In the genomic region with DNA sequence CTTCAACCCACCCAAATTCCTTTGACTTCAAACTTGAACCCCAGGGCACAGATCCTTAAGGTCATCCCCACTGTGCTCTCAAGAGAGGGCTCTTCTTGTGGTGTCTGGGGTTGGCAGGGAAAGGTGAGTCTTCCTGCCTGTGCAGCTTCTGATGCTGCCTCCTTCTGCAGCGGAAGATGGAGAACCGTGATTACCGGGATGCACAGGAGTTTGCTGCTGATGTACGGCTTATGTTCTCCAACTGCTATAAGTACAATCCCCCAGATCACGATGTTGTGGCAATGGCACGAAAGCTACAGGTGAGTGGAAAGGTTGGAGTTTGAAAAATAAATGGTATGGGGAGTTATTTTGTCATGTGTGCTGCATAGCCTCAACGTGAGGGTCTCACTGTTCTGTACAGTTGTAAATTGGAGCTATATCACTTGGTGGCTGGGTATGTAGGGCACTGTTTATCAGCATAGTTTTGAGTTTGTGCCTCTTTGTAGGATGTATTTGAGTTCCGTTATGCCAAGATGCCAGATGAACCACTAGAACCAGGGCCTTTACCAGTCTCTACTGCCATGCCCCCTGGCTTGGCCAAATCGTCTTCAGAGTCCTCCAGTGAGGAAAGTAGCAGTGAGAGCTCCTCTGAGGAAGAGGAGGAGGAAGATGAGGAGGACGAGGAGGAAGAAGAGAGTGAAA, we compare ENCODE assay signal across 12 cellular contexts. TPM values are rescaled to one million over a fixed set of nuclear protein-coding genes. Genes with fewer than 3 reads are reported as not detected.
DNase-seq lines count a peak whose midpoint lies in the region; ATAC-seq and TF ChIP-seq lines count a peak whose summit lies in the region.
"Had no signal": no experiment of that assay in that cellular context is flagged by ENCODE, and none has a peak within 500 bp of the region (broad histone marks: within the 10 kb centered on the region; RNA-seq: fewer than 3 reads in every experiment).

No MANE protein-coding gene starts in this region.

- TF ChIP-seq POLR2A in NB4 (IDR thresholded peaks at IDR 0.05; ENCODE audit: extremely low read depth, insufficient read length), result no peak

- H3K4me1 Mint-ChIP-seq in chondrocyte (ENCODE audit: low read depth) (peaks cover 53% of the 10 kb centered on the region), progenitor cell of endocrine pancreas (ENCODE audit: low read depth) (peaks cover 49% of the 10 kb centered on the region)

- peak overlapping the region; percentile 94; the same call in 1 of the 2 replicates for H3K4me2 ChIP-seq in SK-N-SH

- no peaks in the 10 kb centered on the region for H3K27me3 ChIP-seq in SK-N-SH (ENCODE audit: insufficient read depth)

- POLR2A ChIA-PET in SK-N-SH (lab: Yijun Ruan, JAX), result no interaction called here

- H3K27me3 Mint-ChIP-seq in chondrocyte (ENCODE audit: low read depth) (no peaks in the 10 kb centered on the region), progenitor cell of endocrine pancreas (no peaks in the 10 kb centered on the region)

- no peaks in the 10 kb centered on the region for H3K9me3 ChIP-seq in SK-N-SH

- no peak overlapping the region for H3K4me3 ChIP-seq in SK-N-SH (ENCODE audit: low read depth in 2 of 2, low read length in 1 of 2)
- peak overlapping the region; percentile 3 for H3K4me3 ChIP-seq in NB4 (ENCODE audit: low read depth, low read length)
- H3K4me3 ChIP-seq: PC-9 had no signal

- TF ChIP-seq EP300 in SK-N-SH (IDR thresholded peaks at IDR 0.05; ENCODE audit: borderline replicate concordance in 1 of 2, low read depth in 1 of 2, low read length in 1 of 2), result no peak

- peaks cover 90% of the 10 kb centered on the region for H3K36me3 Mint-ChIP-seq in chondrocyte (ENCODE audit: low read depth)
- H3K36me3 Mint-ChIP-seq in progenitor cell of endocrine pancreas (ENCODE audit: insufficient read depth), result peaks cover 81% of the 10 kb centered on the region

- H2AFZ ChIP-seq in SK-N-SH (ENCODE audit: low read depth), result no peak overlapping the region
- H2AFZ ChIP-seq: PC-9 had no signal

- TF ChIP-seq RAD21 in SK-N-SH (IDR thresholded peaks at IDR 0.05; ENCODE audit: low read length), result no peak

- H3K9me3 Mint-ChIP-seq in chondrocyte (ENCODE audit: low read depth) (no peaks in the 10 kb centered on the region), progenitor cell of endocrine pancreas (ENCODE audit: low read depth) (no peaks in the 10 kb centered on the region)

- no peak overlapping the region for H3K9ac ChIP-seq in SK-N-SH

- H3F3A ChIP-seq in SK-N-SH (replicated peaks; ENCODE audit: insufficient read depth), result peaks cover 83% of the 10 kb centered on the region

- H3K36me3 ChIP-seq in SK-N-SH (replicated peaks in 1 of 2; ENCODE audit: control insufficient read depth in 1 of 2, insufficient read depth in 2 of 2, low read length in 1 of 2), result peaks cover 94 to 100% of the 10 kb centered on the region in 2 experiments

- no peaks in the 10 kb centered on the region for H3K9me2 ChIP-seq in SK-N-SH

- WGBS in SK-N-SH (ENCODE audit: low lambda C conversion rate), result 85% methylated on average over 10 of the region's 10 CpGs

- ATAC-seq in SK-N-SH treated with all-trans-retinoic acid at 6 μM for 48 hours (no peak), HG02938 (IDR thresholded peaks at IDR 0.05; ENCODE audit: unreplicated experiment) (no peak)

- TF ChIP-seq CTCF in SK-N-SH (IDR thresholded peaks at IDR 0.05), result no peak
- TF ChIP-seq CTCF in NB4 (IDR thresholded peaks at IDR 0.05; ENCODE audit: low read depth, low read length), result no peak
- no peak for TF ChIP-seq CTCF in chondrocyte (IDR thresholded peaks at IDR 0.05)
- no peak for TF ChIP-seq CTCF in progenitor cell of endocrine pancreas (IDR thresholded peaks at IDR 0.05; ENCODE audit: unreplicated experiment)

- H3K4me3 Mint-ChIP-seq in chondrocyte (ENCODE audit: unreplicated experiment) (no peak overlapping the region), progenitor cell of endocrine pancreas (ENCODE audit: low read depth) (no peak overlapping the region)

- H3K27ac Mint-ChIP-seq in chondrocyte (ENCODE audit: unreplicated experiment) (peak overlapping the region; percentile 53), progenitor cell of endocrine pancreas (peak overlapping the region; percentile 1)

- CTCF ChIA-PET in SK-N-SH (lab: Yijun Ruan, JAX), result interaction anchor here (1.0 to 16.2 kb wide), 4 partner anchors 10 to 40 kb away, joined by 3 to 391 read pairs (median 52); partner anchors contain the start of genes HLA-DMA and HLA-DMB

- DNase-seq in SK-N-SH (no peak), NB4 (ENCODE audit: low read depth) (no peak), chondrocyte (ENCODE audit: low spot score) (no peak), progenitor cell of endocrine pancreas (ENCODE audit: low spot score, unreplicated experiment) (no peak), LoVo (ENCODE audit: low spot score) (no peak)
- no peak for DNase-seq in stimulated activated CD8-positive, alpha-beta memory T cell treated with anti-CD3 and anti-CD28 coated beads, Interleukin-4, amount 100 ng/mL, for 48 hours
- DNase-seq: 8988T, hippocampal formation, NCI-H2107, PC-9 had no signal

- H3K27ac ChIP-seq in SK-N-SH (ENCODE audit: low read depth in 2 of 2, low read length in 1 of 2), result no peak overlapping the region; a peak in 1 of 4 replicates
- H3K27ac ChIP-seq: PC-9 had no signal

- peaks cover 87% of the 10 kb centered on the region for H3K79me2 ChIP-seq in SK-N-SH (ENCODE audit: insufficient read depth)

- H3K4me1 ChIP-seq in SK-N-SH (ENCODE audit: control insufficient read depth in 1 of 2, insufficient read depth in 2 of 2, low read depth in 1 of 2, low read length in 1 of 2), result peaks cover 24 to 25% of the 10 kb centered on the region in 2 experiments

- H4K20me1 ChIP-seq in SK-N-SH (ENCODE audit: insufficient read depth), result peaks cover 100% of the 10 kb centered on the region

TF ChIP-seq in SK-N-SH, 30 proteins besides CTCF, POLR2A, EP300 and RAD21 (continues in another document):
- TF ChIP-seq, protein P1, sequence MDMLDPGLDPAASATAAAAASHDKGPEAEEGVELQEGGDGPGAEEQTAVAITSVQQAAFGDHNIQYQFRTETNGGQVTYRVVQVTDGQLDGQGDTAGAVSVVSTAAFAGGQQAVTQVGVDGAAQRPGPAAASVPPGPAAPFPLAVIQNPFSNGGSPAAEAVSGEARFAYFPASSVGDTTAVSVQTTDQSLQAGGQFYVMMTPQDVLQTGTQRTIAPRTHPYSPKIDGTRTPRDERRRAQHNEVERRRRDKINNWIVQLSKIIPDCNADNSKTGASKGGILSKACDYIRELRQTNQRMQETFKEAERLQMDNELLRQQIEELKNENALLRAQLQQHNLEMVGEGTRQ (IDR thresholded peaks at IDR 0.05; ENCODE audit: borderline replicate concordance, low read depth, low read length), result no peak
- TF ChIP-seq FOSL2 (IDR thresholded peaks at IDR 0.05; ENCODE audit: borderline replicate concordance, low read depth), result no peak
- TF ChIP-seq TEAD4 (IDR thresholded peaks at IDR 0.05; ENCODE audit: borderline replicate concordance, insufficient read depth), result no peak
- no peak for TF ChIP-seq NRF1 (IDR thresholded peaks at IDR 0.05; ENCODE audit: low read depth, low read length)
- TF ChIP-seq GATA2 (CRISPR knock-in tag; IDR thresholded peaks at IDR 0.05), result no peak
- TF ChIP-seq YY1 (IDR thresholded peaks at IDR 0.05; ENCODE audit: low read depth), result no peak
- no peak for TF ChIP-seq FOXJ3 (CRISPR knock-in tag; IDR thresholded peaks at IDR 0.05)
- no peak for TF ChIP-seq MEF2A (IDR thresholded peaks at IDR 0.05; ENCODE audit: borderline replicate concordance, low read depth)
- TF ChIP-seq GABPA (IDR thresholded peaks at IDR 0.05; ENCODE audit: low read depth), result no peak

TF ChIP-seq in SK-N-SH treated with all-trans-retinoic acid at 6 μM for 48 hours, 23 proteins besides CTCF, POLR2A, EP300 and RAD21:
- no peak for TF ChIP-seq OSR1 (CRISPR knock-in tag; IDR thresholded peaks at IDR 0.05)
- TF ChIP-seq ZFP3 (CRISPR knock-in tag; IDR thresholded peaks at IDR 0.05), result no peak
- TF ChIP-seq CREB5 (CRISPR knock-in tag; IDR thresholded peaks at IDR 0.05; ENCODE audit: low read depth), result no peak
- TF ChIP-seq BACH2 (CRISPR knock-in tag; IDR thresholded peaks at IDR 0.05; ENCODE audit: borderline replicate concordance), result no peak
- no peak for TF ChIP-seq ZNF565 (CRISPR knock-in tag; conservative IDR thresholded peaks at IDR 0.05; ENCODE audit: low read depth)
- no peak for TF ChIP-seq SNAI2 (CRISPR knock-in tag; IDR thresholded peaks at IDR 0.05)
- TF ChIP-seq ISL1 (CRISPR knock-in tag; IDR thresholded peaks at IDR 0.05), result no peak

RNA-seq across cellular contexts. Expression of gene BRD2, which starts 9.0 kb away (rescaled TPM):
- polyA plus RNA-seq in SK-N-SH (2012; rRNA removed), result 104 and 116 TPM in 2 replicates
- polyA plus RNA-seq in SK-N-SH (2012; cell fraction: cytosol; rRNA removed), result 87.9 and 91.4 TPM in 2 replicates
- 186 and 280 TPM in 2 replicates for polyA plus RNA-seq in SK-N-SH (2012; cell fraction: nucleus; rRNA removed)
- total RNA-seq in chondrocyte (149 to 165 TPM (median 150 TPM) in 3 replicates), progenitor cell of endocrine pancreas (229 and 238 TPM in 2 replicates)

RNA-seq across cellular contexts. Expression of gene HLA-DMA, which starts 24.5 kb away (rescaled TPM):
- polyA plus RNA-seq in SK-N-SH (2012; rRNA removed), result 1.2 and 1.5 TPM in 2 replicates
- 0.75 and 1.3 TPM in 2 replicates for polyA plus RNA-seq in SK-N-SH (2012; cell fraction: cytosol; rRNA removed)
- 6.5 and 7.7 TPM in 2 replicates for polyA plus RNA-seq in SK-N-SH (2012; cell fraction: nucleus; rRNA removed)
- total RNA-seq in chondrocyte, result 3.6 to 5.5 TPM (median 5.4 TPM) in 3 replicates
- total RNA-seq in progenitor cell of endocrine pancreas, result 3.3 and 3.4 TPM in 2 replicates

RNA-seq across cellular contexts. Expression of gene HLA-DOA, which starts 32.0 kb away (rescaled TPM):
- not detected in 2 replicates for polyA plus RNA-seq in SK-N-SH (2012; rRNA removed)
- polyA plus RNA-seq in SK-N-SH (2012; cell fraction: cytosol; rRNA removed), result not detected in 2 replicates
- not detected in 2 replicates for polyA plus RNA-seq in SK-N-SH (2012; cell fraction: nucleus; rRNA removed)
- total RNA-seq in chondrocyte (not detected in 3 replicates), progenitor cell of endocrine pancreas (4.1 and 5.6 TPM in 2 replicates)
- total RNA-seq: PC-9 had no signal

RNA-seq across cellular contexts. Expression of gene HLA-DMB, which starts 36.6 kb away (rescaled TPM):
- 0.10 TPM in 1 of 2 replicates, not detected in the other for polyA plus RNA-seq in SK-N-SH (2012; rRNA removed)
- polyA plus RNA-seq in SK-N-SH (2012; cell fraction: cytosol; rRNA removed), result 0.03 TPM in 1 of 2 replicates, not detected in the other
- 0.05 and 0.06 TPM in 2 replicates for polyA plus RNA-seq in SK-N-SH (2012; cell fraction: nucleus; rRNA removed)
- not detected in 3 replicates for total RNA-seq in chondrocyte
- total RNA-seq in progenitor cell of endocrine pancreas, result 1.1 and 1.8 TPM in 2 replicates
